In genomic region chr2:111118455-111119003, GRCh38 we compare ENCODE assay signal across 7 cellular contexts. TPM values are rescaled to one million over a fixed set of nuclear protein-coding genes. Genes with fewer than 3 reads are reported as not detected.
DNase-seq lines count a peak whose midpoint lies in the region; TF ChIP-seq lines count a peak whose summit lies in the region.

No MANE protein-coding gene starts in this region.

- H3K79me2 ChIP-seq in Karpas-422 (ENCODE audit: low read length) = peaks cover 24% of the 10 kb centered on the region

- no peaks in the 10 kb centered on the region for H3K9me2 ChIP-seq in Karpas-422 (replicated peaks; ENCODE audit: insufficient read depth, low read length)

- DNase-seq in Karpas-422 (peak; percentile 66), astrocyte of the cerebellum (ENCODE audit: low read depth) (no peak), stomach (no peak), NCI-H524 (lab: John Stamatoyannopoulos, UW) (no peak), NCI-H69 (lab: John Stamatoyannopoulos, UW) (no peak), MV-4-11 (lab: John Stamatoyannopoulos, UW) (no peak)

- in situ Hi-C loops in astrocyte of the cerebellum (cut with HindIII; ENCODE audit: low sequenced_read_pairs) = no loop called here

- H3K27me3 ChIP-seq in Karpas-422 (ENCODE audit: low read length) (no peaks in the 10 kb centered on the region; the same call in 1 of the 2 replicates), iPS-20b (ENCODE audit: insufficient read depth, low read length) (peaks cover 57% of the 10 kb centered on the region), stomach (peaks cover 5 to 65% (median 34%) of the 10 kb centered on the region in 3 donors)

- no peak for TF ChIP-seq EP300 in stomach (IDR thresholded peaks at IDR 0.05)

- H3K4me1 ChIP-seq in Karpas-422 (ENCODE audit: low read length) (peaks cover 62% of the 10 kb centered on the region), iPS-20b (ENCODE audit: insufficient read depth, low read length) (peaks cover 6% of the 10 kb centered on the region; the same call in 1 of the 2 replicates), stomach (peaks cover 37 to 60% (median 54%) of the 10 kb centered on the region in 4 donors)

- H3K9me3 ChIP-seq in Karpas-422 (ENCODE audit: low read length) (no peaks in the 10 kb centered on the region), iPS-20b (ENCODE audit: insufficient read depth, low read depth, low read length) (no peaks in the 10 kb centered on the region), stomach (no peaks in the 10 kb centered on the region)

- 17 to 46% (median 22%) methylated on average over 31 to 37 of the region's 37 CpGs for WGBS in stomach, 5 donors

- H4K20me1 ChIP-seq in Karpas-422 (ENCODE audit: insufficient read depth, low read depth, low read length) = peaks cover 23% of the 10 kb centered on the region

- H3K9ac ChIP-seq in Karpas-422 (ENCODE audit: low read length) (peak overlapping the region; percentile 87), iPS-20b (ENCODE audit: low read depth, low read length) (no peak overlapping the region)

- H2AFZ ChIP-seq in Karpas-422 (ENCODE audit: low read length) = peak overlapping the region; percentile 36; the same call in 1 of the 2 replicates

- H3K4me3 ChIP-seq in Karpas-422 (ENCODE audit: low read length) (peak overlapping the region; percentile 97), astrocyte of the cerebellum (ENCODE audit: low read depth, low read length) (peak overlapping the region; percentile 42), iPS-20b (ENCODE audit: low read length) (peak overlapping the region; percentile 69), stomach (peak overlapping the region; percentile 37 to 89 (median 78))

- H3K27ac ChIP-seq in Karpas-422 (ENCODE audit: low read length) (no peak overlapping the region), iPS-20b (ENCODE audit: low read length) (no peak overlapping the region), stomach (peak overlapping the region in 2 of 5 donors; percentile 15 to 44)

- intact Hi-C loops in stomach (cut with DNase I; ENCODE audit: low total_unique reads) = loop anchor here (10.0 kb wide), 1 partner anchor 304 kb away; no protein-coding TSS in a partner anchor

- TF ChIP-seq CTCF in astrocyte of the cerebellum (IDR thresholded peaks at IDR 0.05; ENCODE audit: low read depth, low read length, missing control alignments) = no peak
- no peak for TF ChIP-seq CTCF in stomach (IDR thresholded peaks at IDR 0.05)

- no peak for TF ChIP-seq POLR2A in stomach (IDR thresholded peaks at IDR 0.05)

- H3K4me2 ChIP-seq in Karpas-422 (ENCODE audit: low read depth, low read length, poor library complexity, severe bottlenecking) = peak overlapping the region; percentile 92

- H3K36me3 ChIP-seq in Karpas-422 (ENCODE audit: insufficient read depth, low read length) (peaks cover 5% of the 10 kb centered on the region), iPS-20b (ENCODE audit: insufficient read depth, low read depth, low read length) (no peaks in the 10 kb centered on the region), stomach (no peaks in the 10 kb centered on the region)

RNA-seq across cellular contexts. Expression of gene BCL2L11, which starts 2.2 kb away (rescaled TPM):
- 29.7 and 51.9 TPM in 2 replicates for total RNA-seq in Karpas-422 (2014; rRNA removed; shearing (Covaris generic); ENCODE audit: low replicate concordance)
- 10 to 100 TPM in 3 of 5 donors, 1 to 10 TPM in 1, under 1 TPM in 1; 0.29 to 41.2 (median 16.2) TPM for total RNA-seq in stomach
- 1 to 10 TPM; 4.3 to 4.9 (median 4.6) TPM for polyA plus RNA-seq in stomach

Comparison
In these comparisons a context has a peak if more than half of its experiments do, and no peak if none do; other contexts are left out.
1. H3K4me3 ChIP-seq: peak in every context shown above with its lines; median percentile 97 in Karpas-422; 78 in stomach; 69 in iPS-20b; 42 in astrocyte of the cerebellum.